17 cellular contexts compared by ENCODE assay signal in the genomic region with DNA sequence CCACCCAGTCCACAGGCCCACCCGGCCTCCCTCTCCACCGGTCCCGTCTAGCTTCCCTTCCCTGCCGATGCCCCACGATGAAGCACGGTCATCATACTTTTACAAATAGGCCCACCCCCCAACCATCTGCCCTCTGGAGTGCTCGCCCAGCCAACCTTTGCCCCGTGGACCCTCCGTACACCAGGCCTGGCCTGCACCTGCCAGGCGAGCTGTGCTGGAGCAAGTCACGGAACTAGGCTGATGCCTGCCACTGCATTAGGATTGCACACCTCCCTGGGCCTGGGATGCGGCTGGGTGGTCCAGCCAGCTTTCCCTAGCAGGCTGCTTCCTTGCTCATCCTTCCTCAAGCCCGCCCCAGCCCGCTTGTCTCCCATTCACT. TPM values are rescaled to one million over a fixed set of nuclear protein-coding genes. Genes with fewer than 3 reads are reported as not detected.
DNase-seq lines count a peak whose midpoint lies in the region; ATAC-seq, FAIRE-seq and TF ChIP-seq lines count a peak whose summit lies in the region.
"Had no signal": no experiment of that assay in that cellular context is flagged by ENCODE, and none has a peak within 500 bp of the region (broad histone marks: within the 10 kb centered on the region; RNA-seq: fewer than 3 reads in every experiment).

No MANE protein-coding gene starts in this region.

- no peaks in the 10 kb centered on the region for H3K4me1 Mint-ChIP-seq in activated CD8-positive, alpha-beta memory T cell treated with anti-CD3 and anti-CD28 coated beads, Interleukin-2, amount 10 ng/mL, durations not matched to agents 7 days and 5 days
- H3K4me1 Mint-ChIP-seq: activated CD4-positive, alpha-beta T cell treated with anti-CD3 and anti-CD28 coated beads, Interleukin-2, amount 10 ng/mL, durations not matched to agents 24 days and 14 days had no signal

- CTCF ChIA-PET in HepG2 (lab: Yijun Ruan, JAX; ENCODE audit: low intra/inter-chr PET ratio, low total read pairs), result no interaction called here
- CTCF ChIA-PET in activated CD8-positive, alpha-beta memory T cell treated with anti-CD3 and anti-CD28 coated beads, Interleukin-2, amount 10 ng/mL, durations not matched to agents 7 days and 5 days (lab: Charles Lee), result interaction anchor here (1.7 kb wide), 1 partner anchor 95 kb away, joined by 9 read pairs; no protein-coding TSS in a partner anchor

- H3K4me3 ChIP-seq in right lobe of liver (no peak overlapping the region), HepG2 (replicated peaks in 1 of 3; ENCODE audit: insufficient read depth in 1 of 3, low read depth in 2 of 3, low read length in 3 of 3) (no peak overlapping the region)
- H3K4me3 ChIP-seq: breast epithelium had no signal

- POLR2A ChIA-PET in HepG2 (lab: Yijun Ruan, JAX), result no interaction called here

- H3K9me3 ChIP-seq in right lobe of liver, result no peaks in the 10 kb centered on the region
- no peaks in the 10 kb centered on the region for H3K9me3 ChIP-seq in HepG2 (ENCODE audit: low read length)
- H3K9me3 ChIP-seq: breast epithelium had no signal

- no peaks in the 10 kb centered on the region for H3K27me3 Mint-ChIP-seq in activated CD8-positive, alpha-beta memory T cell treated with anti-CD3 and anti-CD28 coated beads, Interleukin-2, amount 10 ng/mL, durations not matched to agents 7 days and 5 days
- H3K27me3 Mint-ChIP-seq: activated CD4-positive, alpha-beta T cell treated with anti-CD3 and anti-CD28 coated beads, Interleukin-2, amount 10 ng/mL, durations not matched to agents 24 days and 14 days had no signal

- TF ChIP-seq EP300 in HepG2 (IDR thresholded peaks at IDR 0.05; ENCODE audit: low read depth in 2 of 2, low read length in 2 of 2) (no peak), HepG2 (CRISPR knock-in tag; IDR thresholded peaks at IDR 0.05; ENCODE audit: borderline replicate concordance) (no peak)

- H3K4me3 Mint-ChIP-seq in activated CD8-positive, alpha-beta memory T cell treated with anti-CD3 and anti-CD28 coated beads, Interleukin-2, amount 10 ng/mL, durations not matched to agents 7 days and 5 days, result no peak overlapping the region
- H3K4me3 Mint-ChIP-seq: activated CD4-positive, alpha-beta T cell treated with anti-CD3 and anti-CD28 coated beads, Interleukin-2, amount 10 ng/mL, durations not matched to agents 24 days and 14 days had no signal

- no peaks in the 10 kb centered on the region for H4K20me1 ChIP-seq in HepG2 (ENCODE audit: insufficient read depth, low read length)

- H3K9me3 Mint-ChIP-seq in activated CD8-positive, alpha-beta memory T cell treated with anti-CD3 and anti-CD28 coated beads, Interleukin-2, amount 10 ng/mL, durations not matched to agents 7 days and 5 days (ENCODE audit: low read depth), result no peaks in the 10 kb centered on the region
- H3K9me3 Mint-ChIP-seq: activated CD4-positive, alpha-beta T cell treated with anti-CD3 and anti-CD28 coated beads, Interleukin-2, amount 10 ng/mL, durations not matched to agents 24 days and 14 days had no signal

- H3K4me1 ChIP-seq in right lobe of liver (peaks cover 0 to 20% (median 1%) of the 10 kb centered on the region in 4 donors), HepG2 (ENCODE audit: insufficient read depth, low read length) (peaks cover 14% of the 10 kb centered on the region)
- H3K4me1 ChIP-seq: breast epithelium, parathyroid adenoma had no signal

- BruUV-seq in HepG2 (replicated peaks; lab: Mats Ljungman, UMichigan), result no TSS peak

- in situ Hi-C loops in HepG2 (cut with HindIII; ENCODE audit: extremely low pct_ligation_motif_present, low pct_unique_long_range_greater_than_20kb), result no loop called here

- TF ChIP-seq CTCF in right lobe of liver (IDR thresholded peaks at IDR 0.05) (no peak), HepG2 (CRISPR knock-in tag; IDR thresholded peaks at IDR 0.05) (no peak)

- FAIRE-seq in HepG2 (lab: Jason Lieb, UNC), result no peak

- H3K79me2 ChIP-seq in HepG2 (ENCODE audit: insufficient read depth, low read length), result no peaks in the 10 kb centered on the region
- H3K79me2 ChIP-seq: parathyroid adenoma had no signal

- no peak for TF ChIP-seq RAD21 in HepG2 (CRISPR knock-in tag; IDR thresholded peaks at IDR 0.05)

- no peak overlapping the region for H3K9ac ChIP-seq in HepG2 (ENCODE audit: insufficient read depth, low read depth, low read length)
- H3K9ac ChIP-seq: parathyroid adenoma had no signal

- ATAC-seq in right lobe of liver (no peak), HepG2 (no peak), left lobe of liver (no peak), sciatic nerve (no peak), esophagus mucosa (no peak), HG02970 (IDR thresholded peaks at IDR 0.05; ENCODE audit: low FRiP score, unreplicated experiment) (no peak)
- ATAC-seq in activated CD8-positive, alpha-beta memory T cell treated with anti-CD3 and anti-CD28 coated beads, Interleukin-2, amount 10 ng/mL, durations not matched to agents 7 days and 5 days, result no peak

- intact Hi-C loops in right lobe of liver (cut with DNase I) (loop anchor here in 1 of 2 donors (10.0 kb wide), 1 partner anchor 73 kb away; no protein-coding TSS in a partner anchor), HepG2 (cut with micrococcal nuclease; ENCODE audit: unreplicated experiment) (no loop called here), sciatic nerve (cut with DNase I) (no loop called here)

- TF ChIP-seq POLR2A in right lobe of liver (IDR thresholded peaks at IDR 0.05) (no peak), HepG2 (IDR thresholded peaks at IDR 0.05; ENCODE audit: insufficient read depth in 1 of 2, low read depth in 2 of 2, low read length in 2 of 2) (no peak)

- H3K27ac Mint-ChIP-seq in activated CD8-positive, alpha-beta memory T cell treated with anti-CD3 and anti-CD28 coated beads, Interleukin-2, amount 10 ng/mL, durations not matched to agents 7 days and 5 days, result no peak overlapping the region
- H3K27ac Mint-ChIP-seq: activated CD4-positive, alpha-beta T cell treated with anti-CD3 and anti-CD28 coated beads, Interleukin-2, amount 10 ng/mL, durations not matched to agents 24 days and 14 days had no signal

- H2AFZ ChIP-seq in HepG2 (ENCODE audit: low read length), result no peak overlapping the region
- H2AFZ ChIP-seq: parathyroid adenoma had no signal

- WGBS in right lobe of liver (ENCODE audit: insufficient coverage, low coverage, low lambda C conversion rate, missing lambda C conversion rate), result 82% methylated on average over 13 of the region's 14 CpGs
- 82% methylated on average over 13 of the region's 14 CpGs for WGBS in HepG2 (ENCODE audit: low lambda C conversion rate)

- no peak overlapping the region for H3K4me2 ChIP-seq in HepG2 (ENCODE audit: low read depth, low read length)

- H3K36me3 ChIP-seq in right lobe of liver (peaks cover 0 to 5% (median 0%) of the 10 kb centered on the region in 4 donors), HepG2 (replicated peaks in 1 of 2; ENCODE audit: control insufficient read depth in 1 of 2, insufficient read depth in 2 of 2, low read length in 2 of 2) (no peaks in the 10 kb centered on the region; a peak in 1 of 5 replicates)
- H3K36me3 ChIP-seq: breast epithelium had no signal

- H3K36me3 Mint-ChIP-seq in activated CD8-positive, alpha-beta memory T cell treated with anti-CD3 and anti-CD28 coated beads, Interleukin-2, amount 10 ng/mL, durations not matched to agents 7 days and 5 days, result no peaks in the 10 kb centered on the region

- H3K27ac ChIP-seq in right lobe of liver (no peak overlapping the region), HepG2 (ENCODE audit: extremely low read length, insufficient read depth, low read length) (no peak overlapping the region)
- H3K27ac ChIP-seq: parathyroid adenoma had no signal

- DNase-seq in right lobe of liver (peak in 2 of 3 donors; percentile 42), HepG2 (ENCODE audit: low spot score) (no peak), left lobe of liver (ENCODE audit: low spot score) (peak; percentile 36), sciatic nerve (ENCODE audit: low spot score) (peak; percentile 53), HuH-7.5 (ENCODE audit: low spot score) (no peak)
- no peak for DNase-seq in activated CD8-positive, alpha-beta memory T cell treated with anti-CD3 and anti-CD28 coated beads, Interleukin-2, amount 10 ng/mL, durations not matched to agents 7 days and 5 days
- DNase-seq: activated CD4-positive, alpha-beta T cell treated with anti-CD3 and anti-CD28 coated beads, Interleukin-2, amount 10 ng/mL, durations not matched to agents 24 days and 14 days; effector CD4-positive, alpha-beta T cell; midbrain; NCI-H1436; NCI-H2171 treated with DMSO at 0.1 percent for 48 hours; stimulated activated CD4-positive, alpha-beta T cell treated with anti-CD3 and anti-CD28 coated beads, Interleukin-12 subunit alpha, Interleukin-12 subunit beta, amount 100 ng/mL, for 4 hours had no signal

- H3K27me3 ChIP-seq in right lobe of liver (no peaks in the 10 kb centered on the region), HepG2 (ENCODE audit: control insufficient read depth in 1 of 2, insufficient read depth in 2 of 2, low read length in 2 of 2) (no peaks in the 10 kb centered on the region)
- H3K27me3 ChIP-seq: breast epithelium had no signal

RNA-seq across cellular contexts. Expression of a gene that starts 44.7 kb away (rescaled TPM):
- total RNA-seq in right lobe of liver (100 to 1,000 TPM in 1 of 6 experiments, 10 to 100 TPM in 5; 53.7 to 106 (median 90.1) TPM), HepG2 (2016; rRNA removed; fragmentation: Illumina TruSeq; extraction: Trizol) (157 and 178 TPM in 2 replicates), left lobe of liver (93.4 TPM), sciatic nerve (18.8 TPM), esophagus mucosa (77.8 TPM)
- 30.6 and 37.3 TPM in 2 replicates for total RNA-seq in HepG2 (2016; cell fraction: cytosol; rRNA removed; fragmentation: Illumina TruSeq; extraction: Trizol; ENCODE audit: low read depth)
- 154 and 176 TPM in 2 replicates for total RNA-seq in HepG2 (2016; cell fraction: insoluble cytoplasmic fraction; rRNA removed; fragmentation: Illumina TruSeq; extraction: Trizol)
- total RNA-seq in HepG2 (2016; cell fraction: membrane; rRNA removed; fragmentation: Illumina TruSeq; extraction: Trizol), result 93.6 and 97.6 TPM in 2 replicates
- total RNA-seq in HepG2 (2016; cell fraction: nucleus; rRNA removed; fragmentation: Illumina TruSeq; extraction: Trizol), result 106 and 121 TPM in 2 replicates
- polyA plus RNA-seq in HepG2 (2011; rRNA removed), result 134 and 147 TPM in 2 replicates
- polyA plus RNA-seq in HepG2 (2011; cell fraction: cytosol; rRNA removed), result 144 and 156 TPM in 2 replicates
- 229 and 231 TPM in 2 replicates for polyA plus RNA-seq in HepG2 (2011; cell fraction: nucleus; rRNA removed)
- 92.0 and 152 TPM in 2 replicates for polyA plus RNA-seq in HepG2 (2012)
- 48.0 and 48.3 TPM in 2 replicates for polyA plus RNA-seq in HepG2 (2016; cell fraction: cytosol; fragmentation: Illumina TruSeq; extraction: Trizol; ENCODE audit: low read depth)
- 270 and 301 TPM in 2 replicates for polyA plus RNA-seq in HepG2 (2016; cell fraction: insoluble cytoplasmic fraction; fragmentation: Illumina TruSeq; extraction: Trizol; ENCODE audit: low read depth)
- polyA plus RNA-seq in HepG2 (2016; cell fraction: membrane; fragmentation: Illumina TruSeq; extraction: Trizol; ENCODE audit: low read depth), result 80.3 and 83.8 TPM in 2 replicates
- 218 and 229 TPM in 2 replicates for polyA plus RNA-seq in HepG2 (2016; cell fraction: nucleus; fragmentation: Illumina TruSeq; extraction: Trizol; ENCODE audit: insufficient read depth, low read depth)
- 220 and 249 TPM in 2 replicates for polyA minus RNA-seq in HepG2 (2011; rRNA and poly(A)+ RNA removed; ENCODE audit: low replicate concordance)
- 69.6 and 71.7 TPM in 2 replicates for polyA minus RNA-seq in HepG2 (2011; cell fraction: cytosol; rRNA and poly(A)+ RNA removed)
- polyA minus RNA-seq in HepG2 (2011; cell fraction: nucleus; rRNA and poly(A)+ RNA removed), result 105 and 112 TPM in 2 replicates
- 100 to 1,000 TPM; 119 to 144 TPM for total RNA-seq in activated CD8-positive, alpha-beta memory T cell treated with anti-CD3 and anti-CD28 coated beads, Interleukin-2, amount 10 ng/mL, durations not matched to agents 7 days and 5 days

RNA-seq across cellular contexts. Expression of a gene that starts 53.4 kb away (rescaled TPM):
- 10 to 100 TPM; 19.8 to 33.6 (median 22.7) TPM for total RNA-seq in right lobe of liver
- total RNA-seq in HepG2 (2016; rRNA removed; fragmentation: Illumina TruSeq; extraction: Trizol), result 3.1 and 3.9 TPM in 2 replicates
- total RNA-seq in HepG2 (2016; cell fraction: cytosol; rRNA removed; fragmentation: Illumina TruSeq; extraction: Trizol; ENCODE audit: low read depth), result 0.62 and 0.81 TPM in 2 replicates
- 3.5 and 3.6 TPM in 2 replicates for total RNA-seq in HepG2 (2016; cell fraction: insoluble cytoplasmic fraction; rRNA removed; fragmentation: Illumina TruSeq; extraction: Trizol)
- total RNA-seq in HepG2 (2016; cell fraction: membrane; rRNA removed; fragmentation: Illumina TruSeq; extraction: Trizol), result 3.7 and 4.0 TPM in 2 replicates
- 2.4 and 2.5 TPM in 2 replicates for total RNA-seq in HepG2 (2016; cell fraction: nucleus; rRNA removed; fragmentation: Illumina TruSeq; extraction: Trizol)
- 7.7 and 7.9 TPM in 2 replicates for polyA plus RNA-seq in HepG2 (2011; rRNA removed)
- polyA plus RNA-seq in HepG2 (2011; cell fraction: cytosol; rRNA removed), result 6.1 and 7.9 TPM in 2 replicates
- polyA plus RNA-seq in HepG2 (2011; cell fraction: nucleus; rRNA removed), result 5.9 and 9.2 TPM in 2 replicates
- polyA plus RNA-seq in HepG2 (2012), result 3.8 and 4.0 TPM in 2 replicates
- 0.43 and 0.45 TPM in 2 replicates for polyA plus RNA-seq in HepG2 (2016; cell fraction: cytosol; fragmentation: Illumina TruSeq; extraction: Trizol; ENCODE audit: low read depth)
- polyA plus RNA-seq in HepG2 (2016; cell fraction: insoluble cytoplasmic fraction; fragmentation: Illumina TruSeq; extraction: Trizol; ENCODE audit: low read depth), result 5.1 and 5.5 TPM in 2 replicates
- 2.8 and 3.1 TPM in 2 replicates for polyA plus RNA-seq in HepG2 (2016; cell fraction: membrane; fragmentation: Illumina TruSeq; extraction: Trizol; ENCODE audit: low read depth)
- polyA plus RNA-seq in HepG2 (2016; cell fraction: nucleus; fragmentation: Illumina TruSeq; extraction: Trizol; ENCODE audit: insufficient read depth, low read depth), result 4.3 and 4.9 TPM in 2 replicates
- 4.8 and 18.6 TPM in 2 replicates for polyA minus RNA-seq in HepG2 (2011; rRNA and poly(A)+ RNA removed; ENCODE audit: low replicate concordance)
- 7.8 and 8.3 TPM in 2 replicates for polyA minus RNA-seq in HepG2 (2011; cell fraction: cytosol; rRNA and poly(A)+ RNA removed)
- polyA minus RNA-seq in HepG2 (2011; cell fraction: nucleus; rRNA and poly(A)+ RNA removed), result 3.5 and 3.6 TPM in 2 replicates
- total RNA-seq in left lobe of liver, result 30.5 TPM
- total RNA-seq in sciatic nerve, result 150 TPM
- 3.3 TPM for total RNA-seq in esophagus mucosa
- 1 to 10 TPM; 2.4 to 3.1 TPM for total RNA-seq in activated CD8-positive, alpha-beta memory T cell treated with anti-CD3 and anti-CD28 coated beads, Interleukin-2, amount 10 ng/mL, durations not matched to agents 7 days and 5 days
- total RNA-seq: HT-29 had no signal

Comparison
In these comparisons a context has a peak if more than half of its experiments do, and no peak if none do; other contexts are left out.
1. DNase-seq: peak in right lobe of liver (2 of 3), left lobe of liver (single experiment) and sciatic nerve (single experiment); none in HepG2 (single experiment), HuH-7.5 (single experiment) and activated CD8-positive, alpha-beta memory T cell treated with anti-CD3 and anti-CD28 coated beads, Interleukin-2, amount 10 ng/mL, durations not matched to agents 7 days and 5 days (single experiment).